In the genomic region with DNA sequence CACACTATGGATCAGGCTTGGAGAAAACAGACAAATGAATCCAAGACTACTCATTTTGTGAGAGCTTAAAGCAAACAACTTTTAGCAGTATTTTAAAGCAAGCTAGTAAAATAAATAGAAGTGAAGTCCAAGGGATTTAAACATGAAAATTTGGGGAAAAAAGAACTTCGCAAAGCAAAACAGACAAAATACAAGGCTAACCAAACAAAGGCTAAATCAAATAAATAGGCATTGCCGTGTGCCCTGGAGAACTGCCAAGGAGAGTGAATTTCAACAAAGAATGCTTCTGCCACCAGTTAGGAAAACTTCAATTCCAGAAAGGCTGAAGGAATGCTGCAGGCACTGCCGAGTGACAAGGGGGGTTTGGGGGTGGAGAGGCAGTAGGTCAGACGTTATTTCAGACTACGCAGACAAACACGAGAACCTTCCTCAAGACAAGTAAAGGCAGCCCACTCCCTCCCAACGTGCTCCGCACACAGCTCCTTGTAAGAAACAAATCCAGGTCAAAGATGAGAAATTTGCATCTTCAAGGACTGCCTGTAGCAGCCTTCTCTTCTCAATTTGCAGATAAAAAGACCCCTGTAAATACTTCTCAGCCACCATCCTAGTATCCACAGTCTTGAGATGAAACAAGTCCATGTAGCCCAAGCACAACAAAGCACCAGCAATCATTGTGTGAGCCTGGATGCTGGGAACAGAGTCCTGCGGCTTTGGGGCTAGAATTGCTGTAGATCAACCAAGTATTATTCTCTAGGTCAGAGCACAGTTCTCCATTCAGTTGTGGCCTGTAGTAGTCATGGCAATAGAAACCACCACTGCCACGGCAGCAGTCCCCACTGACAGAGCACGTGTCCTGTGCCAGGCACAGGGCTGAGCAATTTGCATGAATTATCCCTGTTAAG, we compare ENCODE assay signal across 8 cellular contexts. TPM values are rescaled to one million over a fixed set of nuclear protein-coding genes. Genes with fewer than 3 reads are reported as not detected.
DNase-seq lines count a peak whose midpoint lies in the region; ATAC-seq and TF ChIP-seq lines count a peak whose summit lies in the region.

No MANE protein-coding gene starts in this region.

- DNase-seq in SK-N-SH (no peak), hepatocyte (ENCODE audit: low spot score) (peak; percentile 58), retina (peak; percentile 66), Karpas-422 (no peak), HUDEP-2 (lab: John Stamatoyannopoulos, UW; ENCODE audit: unreplicated experiment in 76 of 76) (no peak), NCI-H510A treated with DMSO at 0.1 percent for 48 hours (lab: John Stamatoyannopoulos, UW) (no peak), NCI-H146 treated with DMSO at 0.1 percent for 48 hours (lab: John Stamatoyannopoulos, UW; ENCODE audit: unreplicated experiment) (no peak)

- H3K4me2 ChIP-seq in SK-N-SH (peak overlapping the region; percentile 38; the same call in 1 of the 2 replicates), hepatocyte (peak overlapping the region; percentile 66), Karpas-422 (ENCODE audit: low read depth, low read length, poor library complexity, severe bottlenecking) (no peak overlapping the region)

- POLR2A ChIA-PET in SK-N-SH (lab: Yijun Ruan, JAX): no interaction called here

- TF ChIP-seq CTCF in SK-N-SH (IDR thresholded peaks at IDR 0.05) (no peak), hepatocyte (IDR thresholded peaks at IDR 0.05; ENCODE audit: poor library complexity) (no peak)

- peak overlapping the region; percentile 76 for H3K9ac ChIP-seq in SK-N-SH
- no peak overlapping the region for H3K9ac ChIP-seq in Karpas-422 (ENCODE audit: low read length)

- no peak for TF ChIP-seq EP300 in SK-N-SH (IDR thresholded peaks at IDR 0.05; ENCODE audit: borderline replicate concordance in 1 of 2, low read depth in 1 of 2, low read length in 1 of 2)

- peaks cover 20 to 24% of the 10 kb centered on the region in 2 experiments for H3K4me1 ChIP-seq in SK-N-SH (ENCODE audit: control insufficient read depth in 1 of 2, insufficient read depth in 2 of 2, low read depth in 1 of 2, low read length in 1 of 2)
- peaks cover 25% of the 10 kb centered on the region for H3K4me1 ChIP-seq in hepatocyte (ENCODE audit: insufficient read depth)
- peaks cover 6% of the 10 kb centered on the region for H3K4me1 ChIP-seq in Karpas-422 (ENCODE audit: low read length)

- no peak for TF ChIP-seq RAD21 in SK-N-SH (IDR thresholded peaks at IDR 0.05; ENCODE audit: low read length)

- CTCF ChIA-PET in SK-N-SH (lab: Yijun Ruan, JAX): interaction anchor here (0.6 to 2.3 kb wide), 4 partner anchors 11 to 870 kb away, joined by 3 to 10 read pairs (median 4); no protein-coding TSS in a partner anchor

- H3K9me2 ChIP-seq in SK-N-SH (no peaks in the 10 kb centered on the region), hepatocyte (replicated peaks; ENCODE audit: insufficient read depth) (no peaks in the 10 kb centered on the region), Karpas-422 (replicated peaks; ENCODE audit: insufficient read depth, low read length) (no peaks in the 10 kb centered on the region)

- H3K79me2 ChIP-seq in SK-N-SH (ENCODE audit: insufficient read depth) (no peaks in the 10 kb centered on the region), hepatocyte (no peaks in the 10 kb centered on the region), Karpas-422 (ENCODE audit: low read length) (no peaks in the 10 kb centered on the region)

- H3K36me3 ChIP-seq in SK-N-SH (replicated peaks in 1 of 2; ENCODE audit: control insufficient read depth in 1 of 2, insufficient read depth in 2 of 2, low read length in 1 of 2): no peaks in the 10 kb centered on the region
- H3K36me3 ChIP-seq in hepatocyte (replicated peaks; ENCODE audit: insufficient read depth, low read depth): no peaks in the 10 kb centered on the region
- no peaks in the 10 kb centered on the region for H3K36me3 ChIP-seq in Karpas-422 (ENCODE audit: insufficient read depth, low read length)

- H3K9me3 ChIP-seq in SK-N-SH: no peaks in the 10 kb centered on the region
- no peaks in the 10 kb centered on the region for H3K9me3 ChIP-seq in hepatocyte (ENCODE audit: low read depth)
- no peaks in the 10 kb centered on the region for H3K9me3 ChIP-seq in Karpas-422 (ENCODE audit: low read length)

- peaks cover 12% of the 10 kb centered on the region for H3F3A ChIP-seq in SK-N-SH (replicated peaks; ENCODE audit: insufficient read depth)

- H2AFZ ChIP-seq in SK-N-SH (ENCODE audit: low read depth) (peak overlapping the region; percentile 5; the same call in 1 of the 2 replicates), hepatocyte (peak overlapping the region; percentile 4), Karpas-422 (ENCODE audit: low read length) (no peak overlapping the region)

- H3K4me3 ChIP-seq in SK-N-SH (ENCODE audit: low read depth in 2 of 2, low read length in 1 of 2) (no peak overlapping the region), hepatocyte (peak overlapping the region; percentile 5), Karpas-422 (ENCODE audit: low read length) (no peak overlapping the region)

- H4K20me1 ChIP-seq in SK-N-SH (ENCODE audit: insufficient read depth) (no peaks in the 10 kb centered on the region), hepatocyte (ENCODE audit: insufficient read depth, poor library complexity, severe bottlenecking) (no peaks in the 10 kb centered on the region), Karpas-422 (ENCODE audit: insufficient read depth, low read depth, low read length) (peaks cover 17% of the 10 kb centered on the region; the same call in 1 of the 2 replicates)

- WGBS in SK-N-SH (ENCODE audit: low lambda C conversion rate): 44% methylated on average over 11 of the region's 11 CpGs
- WGBS in hepatocyte (ENCODE audit: low lambda C conversion rate, missing lambda C conversion rate): 26% methylated on average over 11 of the region's 11 CpGs

- peak overlapping the region; percentile 40 to 90; a peak in 3 of 4 replicates for H3K27ac ChIP-seq in SK-N-SH (ENCODE audit: low read depth in 2 of 2, low read length in 1 of 2)
- peak overlapping the region; percentile 87 for H3K27ac ChIP-seq in hepatocyte
- no peak overlapping the region for H3K27ac ChIP-seq in Karpas-422 (ENCODE audit: low read length)

- peak; percentile 61 for ATAC-seq in GM21786 (IDR thresholded peaks at IDR 0.05; ENCODE audit: unreplicated experiment)

- H3K27me3 ChIP-seq in SK-N-SH (ENCODE audit: insufficient read depth) (no peaks in the 10 kb centered on the region), hepatocyte (no peaks in the 10 kb centered on the region), Karpas-422 (ENCODE audit: low read length) (no peaks in the 10 kb centered on the region)

TF ChIP-seq in SK-N-SH, 30 proteins besides CTCF, POLR2A, EP300 and RAD21 (continues in another document):
- TF ChIP-seq CHD2 (IDR thresholded peaks at IDR 0.05; ENCODE audit: low read length, partially characterized antibody) (no peak), MEF2A (IDR thresholded peaks at IDR 0.05; ENCODE audit: borderline replicate concordance, low read depth) (no peak), NFIC (IDR thresholded peaks at IDR 0.05; ENCODE audit: borderline replicate concordance) (peak; percentile 71), RCOR1 (IDR thresholded peaks at IDR 0.05; ENCODE audit: low read length) (no peak), RXRA (IDR thresholded peaks at IDR 0.05; ENCODE audit: borderline replicate concordance, low read depth) (no peak), FOXJ3 (CRISPR knock-in tag; IDR thresholded peaks at IDR 0.05) (no peak)
- TF ChIP-seq, protein P1, sequence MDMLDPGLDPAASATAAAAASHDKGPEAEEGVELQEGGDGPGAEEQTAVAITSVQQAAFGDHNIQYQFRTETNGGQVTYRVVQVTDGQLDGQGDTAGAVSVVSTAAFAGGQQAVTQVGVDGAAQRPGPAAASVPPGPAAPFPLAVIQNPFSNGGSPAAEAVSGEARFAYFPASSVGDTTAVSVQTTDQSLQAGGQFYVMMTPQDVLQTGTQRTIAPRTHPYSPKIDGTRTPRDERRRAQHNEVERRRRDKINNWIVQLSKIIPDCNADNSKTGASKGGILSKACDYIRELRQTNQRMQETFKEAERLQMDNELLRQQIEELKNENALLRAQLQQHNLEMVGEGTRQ (IDR thresholded peaks at IDR 0.05; ENCODE audit: borderline replicate concordance, low read depth, low read length): no peak
- TF ChIP-seq, protein P2, sequence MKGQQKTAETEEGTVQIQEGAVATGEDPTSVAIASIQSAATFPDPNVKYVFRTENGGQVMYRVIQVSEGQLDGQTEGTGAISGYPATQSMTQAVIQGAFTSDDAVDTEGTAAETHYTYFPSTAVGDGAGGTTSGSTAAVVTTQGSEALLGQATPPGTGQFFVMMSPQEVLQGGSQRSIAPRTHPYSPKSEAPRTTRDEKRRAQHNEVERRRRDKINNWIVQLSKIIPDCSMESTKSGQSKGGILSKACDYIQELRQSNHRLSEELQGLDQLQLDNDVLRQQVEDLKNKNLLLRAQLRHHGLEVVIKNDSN (IDR thresholded peaks at IDR 0.05; ENCODE audit: borderline replicate concordance, low read depth): no peak
- TF ChIP-seq, protein P3, sequence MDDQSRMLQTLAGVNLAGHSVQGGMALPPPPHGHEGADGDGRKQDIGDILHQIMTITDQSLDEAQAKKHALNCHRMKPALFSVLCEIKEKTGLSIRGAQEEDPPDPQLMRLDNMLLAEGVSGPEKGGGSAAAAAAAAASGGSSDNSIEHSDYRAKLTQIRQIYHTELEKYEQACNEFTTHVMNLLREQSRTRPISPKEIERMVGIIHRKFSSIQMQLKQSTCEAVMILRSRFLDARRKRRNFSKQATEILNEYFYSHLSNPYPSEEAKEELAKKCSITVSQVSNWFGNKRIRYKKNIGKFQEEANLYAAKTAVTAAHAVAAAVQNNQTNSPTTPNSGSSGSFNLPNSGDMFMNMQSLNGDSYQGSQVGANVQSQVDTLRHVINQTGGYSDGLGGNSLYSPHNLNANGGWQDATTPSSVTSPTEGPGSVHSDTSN (IDR thresholded peaks at IDR 0.05): no peak
- TF ChIP-seq, protein P4, sequence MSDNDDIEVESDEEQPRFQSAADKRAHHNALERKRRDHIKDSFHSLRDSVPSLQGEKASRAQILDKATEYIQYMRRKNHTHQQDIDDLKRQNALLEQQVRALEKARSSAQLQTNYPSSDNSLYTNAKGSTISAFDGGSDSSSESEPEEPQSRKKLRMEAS (IDR thresholded peaks at IDR 0.05; ENCODE audit: low read depth): no peak

RNA-seq across cellular contexts. Expression of a gene that starts 43.3 kb away (rescaled TPM):
- 2.9 and 3.9 TPM in 2 replicates for polyA plus RNA-seq in SK-N-SH (2012; rRNA removed)
- polyA plus RNA-seq in SK-N-SH (2012; cell fraction: cytosol; rRNA removed): 5.4 and 8.0 TPM in 2 replicates
- 1.4 and 2.8 TPM in 2 replicates for polyA plus RNA-seq in SK-N-SH (2012; cell fraction: nucleus; rRNA removed)
- total RNA-seq in hepatocyte: 8.0 and 10.8 TPM in 2 replicates
- 7.1 and 7.2 TPM in 2 replicates for polyA plus RNA-seq in hepatocyte
- total RNA-seq in Karpas-422 (2014; rRNA removed; shearing (Covaris generic); ENCODE audit: low replicate concordance): 8.3 and 43.3 TPM in 2 replicates

RNA-seq across cellular contexts. Expression of a gene that starts 44.5 kb away (rescaled TPM):
- polyA plus RNA-seq in SK-N-SH (2012; rRNA removed) (14.5 and 18.1 TPM in 2 replicates), hepatocyte (12.1 and 19.9 TPM in 2 replicates)
- 13.3 and 15.7 TPM in 2 replicates for polyA plus RNA-seq in SK-N-SH (2012; cell fraction: cytosol; rRNA removed)
- polyA plus RNA-seq in SK-N-SH (2012; cell fraction: nucleus; rRNA removed): 13.5 and 21.1 TPM in 2 replicates
- total RNA-seq in hepatocyte: 14.7 and 19.4 TPM in 2 replicates
- 68.2 and 85.9 TPM in 2 replicates for total RNA-seq in Karpas-422 (2014; rRNA removed; shearing (Covaris generic); ENCODE audit: low replicate concordance)

Comparison
In these comparisons a context has a peak if more than half of its experiments do, and no peak if none do; other contexts are left out.
1. DNase-seq: peak in hepatocyte (single experiment) and retina (single experiment); none in SK-N-SH (single experiment), Karpas-422 (single experiment), HUDEP-2 (0 of 76), NCI-H510A treated with DMSO at 0.1 percent for 48 hours (single experiment) and NCI-H146 treated with DMSO at 0.1 percent for 48 hours (single experiment).